In genomic region chr16:25258856-25259179, GRCh38 we compare ENCODE assay signal across 8 cellular contexts. TPM values are rescaled to one million over a fixed set of nuclear protein-coding genes. Genes with fewer than 3 reads are reported as not detected.
DNase-seq lines count a peak whose midpoint lies in the region; ATAC-seq and TF ChIP-seq lines count a peak whose summit lies in the region.

No MANE protein-coding gene starts in this region.

- peak overlapping the region; percentile 91 for H3K4me3 ChIP-seq in A673 (ENCODE audit: low read depth, low read length, poor library complexity, severe bottlenecking)
- peak overlapping the region; percentile 51 for H3K4me3 ChIP-seq in KMS-11 (IDR thresholded peaks at IDR 0.05; ENCODE audit: insufficient read depth, low read depth, low read length)
- H3K4me3 ChIP-seq in brain microvascular endothelial cell (ENCODE audit: low read depth, low read length), result peak overlapping the region; percentile 77
- H3K4me3 ChIP-seq in mucosa of stomach (ENCODE audit: low read length), result peak overlapping the region; percentile 90

- no peaks in the 10 kb centered on the region for H3K9me3 ChIP-seq in A673 (ENCODE audit: low read depth, low read length, poor library complexity, severe bottlenecking)
- H3K9me3 ChIP-seq in mucosa of stomach (ENCODE audit: control insufficient read depth, low read length), result no peaks in the 10 kb centered on the region

- H3K79me2 ChIP-seq in KMS-11 (ENCODE audit: insufficient read depth, low read depth), result peaks cover 25% of the 10 kb centered on the region

- in situ Hi-C loops in brain microvascular endothelial cell (cut with HindIII; ENCODE audit: low pct_ligation_motif_present, low sequenced_read_pairs), result no loop called here

- no peaks in the 10 kb centered on the region for H4K20me1 ChIP-seq in KMS-11 (ENCODE audit: insufficient read depth)

- TSS peak; percentile 61 for BruUV-seq in A673 (replicated peaks; lab: Mats Ljungman, UMichigan)

- peaks cover 10% of the 10 kb centered on the region for H3K4me1 ChIP-seq in A673 (ENCODE audit: insufficient read depth, low read length, poor library complexity, severe bottlenecking)
- H3K4me1 ChIP-seq in KMS-11 (ENCODE audit: low read depth, poor library complexity, severe bottlenecking), result peaks cover 25% of the 10 kb centered on the region
- peaks cover 17% of the 10 kb centered on the region for H3K4me1 ChIP-seq in mucosa of stomach (ENCODE audit: control insufficient read depth, insufficient read depth, low read length)

- peaks cover 8% of the 10 kb centered on the region for H3K36me3 ChIP-seq in A673 (ENCODE audit: insufficient read depth, low read length, poor library complexity, severe bottlenecking)
- H3K36me3 ChIP-seq in KMS-11 (ENCODE audit: insufficient read depth), result no peaks in the 10 kb centered on the region
- H3K36me3 ChIP-seq in brain microvascular endothelial cell (replicated peaks), result peaks cover 6% of the 10 kb centered on the region
- H3K36me3 ChIP-seq in mucosa of stomach (ENCODE audit: control insufficient read depth, insufficient read depth, low read length), result no peaks in the 10 kb centered on the region

- H3K4me2 ChIP-seq in KMS-11, result peak overlapping the region; percentile 70

- peak overlapping the region; percentile 84; the same call in 1 of the 2 replicates for H2AFZ ChIP-seq in KMS-11 (ENCODE audit: low read depth)

- peak overlapping the region; percentile 96; the same call in 1 of the 2 replicates for H3K9ac ChIP-seq in KMS-11
- peak overlapping the region; percentile 93 for H3K9ac ChIP-seq in mucosa of stomach (ENCODE audit: low read length)

- H3K27me3 ChIP-seq in A673 (replicated peaks; ENCODE audit: insufficient read depth, low read depth, low read length, poor library complexity) (no peaks in the 10 kb centered on the region), KMS-11 (ENCODE audit: insufficient read depth, low read depth) (no peaks in the 10 kb centered on the region), brain microvascular endothelial cell (replicated peaks) (no peaks in the 10 kb centered on the region), mucosa of stomach (ENCODE audit: control insufficient read depth, insufficient read depth, low read length) (no peaks in the 10 kb centered on the region)

- TF ChIP-seq CTCF in A673 (conservative IDR thresholded peaks at IDR 0.05; ENCODE audit: low read depth, low read length), result no peak
- TF ChIP-seq CTCF in KMS-11 (conservative IDR thresholded peaks at IDR 0.05; ENCODE audit: low read depth, low read length), result no peak
- TF ChIP-seq CTCF in brain microvascular endothelial cell (IDR thresholded peaks at IDR 0.05; ENCODE audit: low read depth, low read length, missing control alignments), result no peak

- peak overlapping the region; percentile 98 for H3K27ac ChIP-seq in A673 (ENCODE audit: low read depth, low read length, poor library complexity, severe bottlenecking)
- no peak overlapping the region; the same call in 1 of the 2 replicates for H3K27ac ChIP-seq in KMS-11
- H3K27ac ChIP-seq in brain microvascular endothelial cell, result no peak overlapping the region

- no peak for ATAC-seq in esophagus mucosa

- POLR2A ChIA-PET in A673 (lab: Charles Lee; ENCODE audit: low non-redundant PET), result interaction anchor here (0.9 kb wide), 1 partner anchor 12 kb away, joined by 3 read pairs; no protein-coding TSS in a partner anchor

- CTCF ChIA-PET in A673 (lab: Charles Lee), result interaction anchor here (0.8 kb wide), 1 partner anchor 33 kb away, joined by 7 read pairs; no protein-coding TSS in a partner anchor

- DNase-seq in A673 (ENCODE audit: low spot score) (no peak), brain microvascular endothelial cell (no peak), AG20443 (ENCODE audit: low spot score) (no peak), posterior vena cava (ENCODE audit: low spot score) (no peak), NCI-H82 treated with DMSO at 0.1 percent for 48 hours (lab: John Stamatoyannopoulos, UW; ENCODE audit: unreplicated experiment) (no peak)

- intact Hi-C loops in A673 (cut with micrococcal nuclease; ENCODE audit: unreplicated experiment) (no loop called here), posterior vena cava (cut with DNase I) (loop anchor here in 1 of 2 donors (5.0 kb wide), 1 partner anchor 1928 kb away; no protein-coding TSS in a partner anchor)

RNA-seq across cellular contexts. Expression of gene ZKSCAN2, which starts 1.2 kb away (rescaled TPM):
- total RNA-seq in A673 (2021), result 16.4 and 17.0 TPM in 2 replicates
- total RNA-seq in esophagus mucosa, result 2.3 TPM
- 1 to 10 TPM; 4.3 to 4.9 TPM for total RNA-seq in posterior vena cava

RNA-seq across cellular contexts. Expression of gene AQP8, which starts 42.1 kb away (rescaled TPM):
- total RNA-seq in A673 (2021), result not detected in 2 replicates
- total RNA-seq in esophagus mucosa, result not detected
- total RNA-seq in posterior vena cava, result not detected
